Comparison of ENCODE assay signal across 8 cellular contexts in the genomic region with DNA sequence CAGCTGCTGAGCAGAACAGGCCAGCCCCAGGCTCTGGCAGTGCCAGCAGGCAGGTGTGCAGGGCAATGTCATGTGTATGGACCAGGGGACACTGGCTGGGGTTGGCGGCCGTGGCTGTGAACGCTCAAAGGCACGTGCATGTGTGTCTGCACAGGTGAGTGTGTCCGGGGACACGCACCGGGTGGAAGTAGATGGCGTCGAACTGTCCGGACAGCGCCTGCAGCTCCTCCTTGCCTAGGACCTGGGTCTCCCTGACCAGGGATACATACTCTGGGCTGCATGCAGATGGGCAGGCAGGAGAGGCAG. TPM values are rescaled to one million over a fixed set of nuclear protein-coding genes. Genes with fewer than 3 reads are reported as not detected.
DNase-seq lines count a peak whose midpoint lies in the region; ATAC-seq and TF ChIP-seq lines count a peak whose summit lies in the region.

No MANE protein-coding gene starts in this region.

- peaks cover 35% of the 10 kb centered on the region for H4K20me1 ChIP-seq in DND-41 (ENCODE audit: insufficient read depth, low read length)
- H4K20me1 ChIP-seq in PC-3 (ENCODE audit: low read length) = no peaks in the 10 kb centered on the region

- no peak overlapping the region for H4K12ac ChIP-seq in trophoblast cell (ENCODE audit: low read depth, low read length)

- H3K4me2 ChIP-seq in DND-41 (ENCODE audit: insufficient read depth, low read length) (peak overlapping the region; percentile 100), PC-3 (ENCODE audit: low read length) (peak overlapping the region; percentile 91), trophoblast cell (ENCODE audit: low read length) (peak overlapping the region; percentile 88)

- BruUV-seq in PC-3 (replicated peaks; lab: Mats Ljungman, UMichigan) = no TSS peak

- H2BK120ac ChIP-seq in trophoblast cell (ENCODE audit: insufficient read depth, low read length, poor library complexity) = no peak overlapping the region

- H2AK5ac ChIP-seq in trophoblast cell (ENCODE audit: low read length) = no peak overlapping the region

- H3K4me1 ChIP-seq in DND-41 (ENCODE audit: insufficient read depth, low read length) (peaks cover 44% of the 10 kb centered on the region), PC-3 (ENCODE audit: insufficient read depth, low read length) (peaks cover 16% of the 10 kb centered on the region; the same call in 1 of the 2 replicates), trophoblast cell (ENCODE audit: control insufficient read depth in 1 of 2, insufficient read depth in 2 of 2, low read length in 2 of 2) (peaks cover 12 to 20% of the 10 kb centered on the region in 2 experiments)

- no peaks in the 10 kb centered on the region for H3K9me3 ChIP-seq in DND-41 (ENCODE audit: insufficient read depth, low read length, severe bottlenecking)
- no peaks in the 10 kb centered on the region for H3K9me3 ChIP-seq in PC-3 (ENCODE audit: low read length)
- H3K9me3 ChIP-seq in trophoblast cell (ENCODE audit: insufficient read depth, low read depth, low read length) = peaks cover 3% of the 10 kb centered on the region

- no peak overlapping the region for H2BK12ac ChIP-seq in trophoblast cell (ENCODE audit: low read length)

- peaks cover 38% of the 10 kb centered on the region for H3K79me2 ChIP-seq in DND-41 (ENCODE audit: insufficient read depth, low read length)
- H3K79me2 ChIP-seq in PC-3 (ENCODE audit: low read length) = peaks cover 15% of the 10 kb centered on the region
- peaks cover 5% of the 10 kb centered on the region for H3K79me2 ChIP-seq in trophoblast cell (ENCODE audit: control insufficient read depth, insufficient read depth, low read length, poor library complexity)

- H2AFZ ChIP-seq in DND-41 (ENCODE audit: low read depth, low read length) (no peak overlapping the region), PC-3 (ENCODE audit: low read length) (no peak overlapping the region), trophoblast cell (ENCODE audit: insufficient read depth, low read length, poor library complexity) (no peak overlapping the region)

- H3K23ac ChIP-seq in trophoblast cell (ENCODE audit: low read length) = no peak overlapping the region

- H2BK5ac ChIP-seq in trophoblast cell (ENCODE audit: low read depth, low read length, poor library complexity) = no peak overlapping the region

- peaks cover 49% of the 10 kb centered on the region for H3K36me3 ChIP-seq in DND-41 (ENCODE audit: insufficient read depth, low read length)
- no peaks in the 10 kb centered on the region for H3K36me3 ChIP-seq in PC-3 (ENCODE audit: low read depth, low read length)
- H3K36me3 ChIP-seq in trophoblast cell (ENCODE audit: control insufficient read depth in 1 of 2, insufficient read depth in 2 of 2, low read length in 2 of 2) = peaks cover 26 to 29% of the 10 kb centered on the region in 2 experiments

- intact Hi-C loops in PC-3 (cut with micrococcal nuclease) = loop anchor here (5.0 kb wide), 1 partner anchor 92 kb away; a partner anchor contains a TSS

- H4K91ac ChIP-seq in trophoblast cell (ENCODE audit: low read depth, low read length) = no peak overlapping the region

- TF ChIP-seq CTCF in DND-41 (IDR thresholded peaks at IDR 0.05; ENCODE audit: borderline replicate concordance, extremely low read depth, low read length, poor library complexity, severe bottlenecking) (no peak), PC-3 (conservative IDR thresholded peaks at IDR 0.05; ENCODE audit: low read depth, low read length) (no peak), epithelial cell of proximal tubule (conservative IDR thresholded peaks at IDR 0.05; ENCODE audit: low read depth, low read length) (no peak)

- H3K4me3 ChIP-seq in DND-41 (ENCODE audit: low read depth in 1 of 2, low read length in 2 of 2) (peak overlapping the region; percentile 96 to 100; a peak in 3 of 4 replicates), PC-3 (ENCODE audit: low read length) (peak overlapping the region; percentile 84), epithelial cell of proximal tubule (ENCODE audit: low read depth, low read length) (peak overlapping the region; percentile 82), trophoblast cell (ENCODE audit: low read depth, low read length) (no peak overlapping the region)

- no peak overlapping the region for H3K4ac ChIP-seq in trophoblast cell (ENCODE audit: low read depth, low read length)

- no peaks in the 10 kb centered on the region for H3K9me2 ChIP-seq in PC-3 (replicated peaks; ENCODE audit: low read length)

- no peak for ATAC-seq in DND-41 (ENCODE audit: insufficient read depth, low read depth)
- no peak for ATAC-seq in PC-3
- no peak for ATAC-seq in HG02678 (IDR thresholded peaks at IDR 0.05; ENCODE audit: unreplicated experiment)
- ATAC-seq in HG03439 (IDR thresholded peaks at IDR 0.05; ENCODE audit: unreplicated experiment) = no peak

- no peak overlapping the region for H3K18ac ChIP-seq in trophoblast cell (ENCODE audit: low read length)

- no peak overlapping the region for H4K8ac ChIP-seq in trophoblast cell (ENCODE audit: low read depth, low read length)

- peak overlapping the region; percentile 86 for H3K27ac ChIP-seq in DND-41 (ENCODE audit: low read length)
- no peak overlapping the region for H3K27ac ChIP-seq in PC-3 (ENCODE audit: low read length)
- no peak overlapping the region for H3K27ac ChIP-seq in trophoblast cell (ENCODE audit: low read depth, low read length)

- POLR2A ChIA-PET in PC-3 (lab: Charles Lee; ENCODE audit: unreplicated experiment) = no interaction called here

- H3K27me3 ChIP-seq in DND-41 (ENCODE audit: insufficient read depth, low read length, poor library complexity) (no peaks in the 10 kb centered on the region), PC-3 (ENCODE audit: low read length) (no peaks in the 10 kb centered on the region), trophoblast cell (ENCODE audit: insufficient read depth, low read length) (no peaks in the 10 kb centered on the region)

- no CpG with 5 or more reads among the region's 11 CpGs for WGBS in trophoblast cell (ENCODE audit: extremely low coverage, insufficient coverage, insufficient read length)

- no peaks in the 10 kb centered on the region for H3F3A ChIP-seq in PC-3 (ENCODE audit: low read length, unreplicated experiment)

- H3K79me1 ChIP-seq in trophoblast cell (ENCODE audit: low read length) = peaks cover 9% of the 10 kb centered on the region

- CTCF ChIA-PET in PC-3 (lab: Charles Lee) = no interaction called here

- H3K9ac ChIP-seq in DND-41 (ENCODE audit: low read depth, low read length) (peak overlapping the region; percentile 100), PC-3 (ENCODE audit: low read length) (peak overlapping the region; percentile 77), trophoblast cell (ENCODE audit: low read length) (no peak overlapping the region)

- DNase-seq in DND-41 = no peak
- DNase-seq in PC-3 = no peak
- DNase-seq in epithelial cell of proximal tubule (ENCODE audit: low read depth) = no peak
- no peak for DNase-seq in trophoblast cell
- no peak for DNase-seq in NOMO-1 treated with DMSO at 0.1 percent for 48 hours (lab: John Stamatoyannopoulos, UW; ENCODE audit: unreplicated experiment)
- no peak for DNase-seq in NCI-H69 (lab: John Stamatoyannopoulos, UW)

- no peak overlapping the region for H3K14ac ChIP-seq in trophoblast cell (ENCODE audit: low read length)

RNA-seq across cellular contexts. Expression of a gene that starts 0.9 kb away (rescaled TPM):
- total RNA-seq in PC-3 (2014; rRNA removed) = 25.8 and 34.5 TPM in 2 replicates
- 18.8 and 40.6 TPM in 2 replicates for total RNA-seq in epithelial cell of proximal tubule
- 16.1 TPM in 2 replicates for polyA plus RNA-seq in trophoblast cell (2013)

RNA-seq across cellular contexts. Expression of a gene that starts 5.4 kb away (rescaled TPM):
- 32.1 and 39.5 TPM in 2 replicates for total RNA-seq in PC-3 (2014; rRNA removed)
- total RNA-seq in epithelial cell of proximal tubule = 19.8 and 26.1 TPM in 2 replicates
- polyA plus RNA-seq in trophoblast cell (2013) = 9.8 and 10.1 TPM in 2 replicates

RNA-seq across cellular contexts. Expression of a gene that starts 11.3 kb away (rescaled TPM):
- total RNA-seq in PC-3 (2014; rRNA removed) (22.4 and 22.5 TPM in 2 replicates), epithelial cell of proximal tubule (33.9 and 56.0 TPM in 2 replicates)
- polyA plus RNA-seq in trophoblast cell (2013) = 2.5 and 2.7 TPM in 2 replicates

RNA-seq across cellular contexts. Expression of a gene that starts 20.0 kb away (rescaled TPM):
- total RNA-seq in PC-3 (2014; rRNA removed) (7.0 and 7.6 TPM in 2 replicates), epithelial cell of proximal tubule (5.4 and 8.4 TPM in 2 replicates)
- polyA plus RNA-seq in trophoblast cell (2013) = 0.15 and 0.29 TPM in 2 replicates

RNA-seq across cellular contexts. Expression of a gene that starts 49.4 kb away (rescaled TPM):
- total RNA-seq in PC-3 (2014; rRNA removed) (32.8 and 37.4 TPM in 2 replicates), epithelial cell of proximal tubule (31.0 and 31.1 TPM in 2 replicates)
- polyA plus RNA-seq in trophoblast cell (2013) = 13.6 and 13.8 TPM in 2 replicates
